21 cellular contexts compared by ENCODE assay signal in the genomic region with DNA sequence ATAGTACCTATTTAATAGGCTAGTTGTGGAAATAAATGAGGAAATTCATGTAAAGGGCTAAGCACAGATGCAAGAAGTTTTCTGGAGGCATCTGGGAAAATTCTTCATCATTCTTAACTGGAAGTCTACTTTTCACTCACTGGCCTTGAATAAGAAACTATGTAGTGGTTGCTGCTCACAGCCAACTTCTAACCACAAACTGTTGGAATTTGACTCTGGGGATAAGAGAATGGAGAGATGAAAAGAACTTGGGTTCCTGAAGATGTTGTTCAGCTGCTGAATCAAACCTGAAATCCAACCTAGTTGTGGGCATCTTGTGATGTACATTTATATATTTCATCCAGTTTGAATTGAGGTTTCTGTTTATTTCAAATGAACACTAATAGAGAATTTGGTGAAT. TPM values are rescaled to one million over a fixed set of nuclear protein-coding genes. Genes with fewer than 3 reads are reported as not detected.
A peak's percentile ranks its signal among the peaks of the same experiment; 100 is the strongest.
DNase-seq lines count a peak whose midpoint lies in the region; ATAC-seq and TF ChIP-seq lines count a peak whose summit lies in the region.
"Had no signal": no experiment of that assay in that cellular context is flagged by ENCODE, and none has a peak within 500 bp of the region (broad histone marks: within the 10 kb centered on the region; RNA-seq: fewer than 3 reads in every experiment).

No MANE protein-coding gene starts in this region.

- in situ Hi-C loops in gastrocnemius medialis (cut with MboI; ENCODE audit: low sequenced_read_pairs in 4 of 4): no loop called here

- peaks cover 0 to 6% (median 4%) of the 10 kb centered on the region in 5 donors for H3K9me3 Mint-ChIP-seq in CD8-positive, alpha-beta memory T cell

- H3K4me3 ChIP-seq in AG10803 (ENCODE audit: low read length): no peak overlapping the region
- no peak overlapping the region for H3K4me3 ChIP-seq in fibroblast of mammary gland (ENCODE audit: control insufficient read depth, low read depth, low read length)
- no peak overlapping the region for H3K4me3 ChIP-seq in CD8-positive, alpha-beta memory T cell (ENCODE audit: low read length)
- no peak overlapping the region for H3K4me3 ChIP-seq in gastrocnemius medialis
- H3K4me3 ChIP-seq: SJCRH30 had no signal

- intact Hi-C loops in sciatic nerve (cut with DNase I) (no loop called here), gastrocnemius medialis (cut with DNase I; ENCODE audit: low total_unique reads) (no loop called here)

- CTCF ChIA-PET in CD8-positive, alpha-beta memory T cell (lab: Charles Lee): no interaction called here

- no peaks in the 10 kb centered on the region for H3K36me3 ChIP-seq in CD8-positive, alpha-beta memory T cell (ENCODE audit: insufficient read depth, low read length)
- H3K36me3 ChIP-seq in gastrocnemius medialis: no peaks in the 10 kb centered on the region
- H3K36me3 ChIP-seq: SJCRH30 had no signal

- TF ChIP-seq POLR2A in gastrocnemius medialis (IDR thresholded peaks at IDR 0.05): no peak

- no peak overlapping the region for H3K27ac Mint-ChIP-seq in CD8-positive, alpha-beta memory T cell

- no peaks in the 10 kb centered on the region for H3K4me1 ChIP-seq in CD8-positive, alpha-beta memory T cell (ENCODE audit: insufficient read depth, low read length)
- no peaks in the 10 kb centered on the region for H3K4me1 ChIP-seq in gastrocnemius medialis
- H3K4me1 ChIP-seq: SJCRH30 had no signal

- H3K27me3 ChIP-seq in CD8-positive, alpha-beta memory T cell (ENCODE audit: insufficient read depth, low read length, poor library complexity, severe bottlenecking): no peaks in the 10 kb centered on the region
- H3K27me3 ChIP-seq in gastrocnemius medialis: no peaks in the 10 kb centered on the region
- H3K27me3 ChIP-seq: SJCRH30 had no signal

- TF ChIP-seq CTCF in AG10803 (conservative IDR thresholded peaks at IDR 0.05; ENCODE audit: low read length): no peak
- no peak for TF ChIP-seq CTCF in fibroblast of mammary gland (conservative IDR thresholded peaks at IDR 0.05; ENCODE audit: control insufficient read depth, insufficient read depth, low read depth, low read length)
- TF ChIP-seq CTCF in gastrocnemius medialis (IDR thresholded peaks at IDR 0.05 in 4 of 5, conservative IDR thresholded peaks at IDR 0.05 in 1 of 5): no peak

- DNase-seq in AG10803 (ENCODE audit: low read depth) (peak; percentile 29), RPMI7951 (ENCODE audit: low read depth) (peak; percentile 35), fibroblast of mammary gland (ENCODE audit: low read depth) (peak; percentile 14), sciatic nerve (ENCODE audit: low spot score) (no peak), gastrocnemius medialis (no peak), LoVo (ENCODE audit: low spot score) (no peak), SIG-M5 (lab: John Stamatoyannopoulos, UW) (no peak)
- no peak for DNase-seq in CD8-positive, alpha-beta memory T cell
- DNase-seq: C1 segment of cervical spinal cord, COR-L47, H7, IMR-90, Karpas-422, NCI-H1417 treated with DMSO at 0.1 percent for 48 hours, NCI-H1930, NCI-H446, NCI-H69 had no signal

- H3K27me3 Mint-ChIP-seq in CD8-positive, alpha-beta memory T cell: peaks cover 0 to 3% of the 10 kb centered on the region in 2 donors

- POLR2A ChIA-PET in CD8-positive, alpha-beta memory T cell (lab: Charles Lee): no interaction called here

- no peaks in the 10 kb centered on the region for H3K4me1 Mint-ChIP-seq in CD8-positive, alpha-beta memory T cell

- H3K4me3 Mint-ChIP-seq in CD8-positive, alpha-beta memory T cell: no peak overlapping the region

- ATAC-seq in sciatic nerve: peak; percentile 69
- ATAC-seq in gastrocnemius medialis: no peak

- no peaks in the 10 kb centered on the region for H3K36me3 Mint-ChIP-seq in CD8-positive, alpha-beta memory T cell

- no peak overlapping the region for H3K27ac ChIP-seq in CD8-positive, alpha-beta memory T cell (ENCODE audit: low read depth, low read length)
- no peak overlapping the region for H3K27ac ChIP-seq in gastrocnemius medialis
- H3K27ac ChIP-seq: RWPE1, SJCRH30 had no signal

- H3K9me3 ChIP-seq in CD8-positive, alpha-beta memory T cell (ENCODE audit: low read length): no peaks in the 10 kb centered on the region
- no peaks in the 10 kb centered on the region for H3K9me3 ChIP-seq in gastrocnemius medialis
- H3K9me3 ChIP-seq: SJCRH30 had no signal

RNA-seq across cellular contexts. Expression of a gene that starts 18.8 kb away (rescaled TPM):
- total RNA-seq in RPMI7951 (2014; rRNA removed; shearing (Covaris generic)): not detected in 2 replicates
- 0.13 TPM for total RNA-seq in sciatic nerve
- total RNA-seq in CD8-positive, alpha-beta memory T cell: not detected
- not detected for polyA plus RNA-seq in CD8-positive, alpha-beta memory T cell
- not detected for total RNA-seq in gastrocnemius medialis
- total RNA-seq: HT-29, IMR-90, OCI-LY7, SJCRH30 had no signal
- polyA plus RNA-seq: IMR-90 had no signal

Comparison
In these comparisons a context has a peak if more than half of its experiments do, and no peak if none do; other contexts are left out.
1. DNase-seq: peak in AG10803 (single experiment), RPMI7951 (single experiment) and fibroblast of mammary gland (single experiment); none in sciatic nerve (single experiment), CD8-positive, alpha-beta memory T cell (0 of 5), gastrocnemius medialis (0 of 2), LoVo (single experiment) and SIG-M5 (single experiment).